Comparison of ENCODE assay signal across 10 cellular contexts in the genomic region with DNA sequence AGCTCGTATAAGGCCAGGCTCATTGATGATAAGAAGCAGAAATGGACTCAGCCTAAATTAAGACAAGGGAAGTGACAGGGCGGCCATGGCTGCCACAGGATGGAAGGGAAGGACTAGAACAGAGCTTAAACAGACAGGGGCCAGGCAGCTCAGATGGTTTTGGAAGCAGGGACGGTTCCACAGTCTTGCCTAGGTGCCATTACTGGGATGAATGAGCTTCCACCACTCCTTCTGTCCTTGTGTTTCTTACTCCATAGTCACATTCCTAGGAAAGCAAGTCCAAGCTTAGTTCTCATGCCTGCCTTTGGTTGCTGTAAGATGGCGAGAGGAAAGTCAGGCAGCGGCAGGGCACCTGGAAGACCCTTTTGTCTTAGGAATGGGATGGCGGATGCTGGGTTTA. TPM values are rescaled to one million over a fixed set of nuclear protein-coding genes. Genes with fewer than 3 reads are reported as not detected.
DNase-seq lines count a peak whose midpoint lies in the region; ATAC-seq and TF ChIP-seq lines count a peak whose summit lies in the region.
"Had no signal": no experiment of that assay in that cellular context is flagged by ENCODE, and none has a peak within 500 bp of the region (broad histone marks: within the 10 kb centered on the region; RNA-seq: fewer than 3 reads in every experiment).

No MANE protein-coding gene starts in this region.

- POLR2A ChIA-PET in PC-9 (lab: Charles Lee; ENCODE audit: unreplicated experiment): no interaction called here

- no peaks in the 10 kb centered on the region for H3K36me3 ChIP-seq in H7 (replicated peaks; ENCODE audit: control insufficient read depth, insufficient read depth, low read length)
- no peaks in the 10 kb centered on the region for H3K36me3 ChIP-seq in PC-9 (ENCODE audit: low read depth)
- no peaks in the 10 kb centered on the region for H3K36me3 ChIP-seq in hepatocyte (replicated peaks; ENCODE audit: insufficient read depth, low read depth)
- H3K36me3 ChIP-seq: HAP-1 had no signal

- H3K27ac ChIP-seq in PC-9 (peak overlapping the region; percentile 95), hepatocyte (peak overlapping the region; percentile 68)

- H3K4me1 ChIP-seq in PC-9 (replicated peaks; ENCODE audit: insufficient read depth): peaks cover 54% of the 10 kb centered on the region
- H3K4me1 ChIP-seq in hepatocyte (ENCODE audit: insufficient read depth): no peaks in the 10 kb centered on the region

- H3K27ac Mint-ChIP-seq in stimulated activated naive B cell treated with anti-CD40 and anti-IgM and Interleukin-4, amounts not matched to agents 10 μg/mL and 1 μg/mL and 100 μg/mL, for 72 hours: peak overlapping the region; percentile 38
- no peak overlapping the region for H3K27ac Mint-ChIP-seq in nephron progenitor cell

- H3K4me3 Mint-ChIP-seq in stimulated activated naive B cell treated with anti-CD40 and anti-IgM and Interleukin-4, amounts not matched to agents 10 μg/mL and 1 μg/mL and 100 μg/mL, for 72 hours: no peak overlapping the region
- H3K4me3 Mint-ChIP-seq in nephron progenitor cell: no peak overlapping the region

- BruUV-seq in PC-9 (replicated peaks; lab: Mats Ljungman, UMichigan): no TSS peak

- no peaks in the 10 kb centered on the region for H3K9me3 Mint-ChIP-seq in stimulated activated naive B cell treated with anti-CD40 and anti-IgM and Interleukin-4, amounts not matched to agents 10 μg/mL and 1 μg/mL and 100 μg/mL, for 72 hours
- no peaks in the 10 kb centered on the region for H3K9me3 Mint-ChIP-seq in nephron progenitor cell

- no peaks in the 10 kb centered on the region for H4K20me1 ChIP-seq in PC-9 (ENCODE audit: insufficient read depth)
- no peaks in the 10 kb centered on the region for H4K20me1 ChIP-seq in hepatocyte (ENCODE audit: insufficient read depth, poor library complexity, severe bottlenecking)

- TF ChIP-seq CTCF in PC-9 (conservative IDR thresholded peaks at IDR 0.05) (no peak), hepatocyte (IDR thresholded peaks at IDR 0.05; ENCODE audit: poor library complexity) (no peak), nephron progenitor cell (IDR thresholded peaks at IDR 0.05) (no peak)

- no peaks in the 10 kb centered on the region for H3K9me2 ChIP-seq in PC-9 (ENCODE audit: insufficient read depth)
- no peaks in the 10 kb centered on the region for H3K9me2 ChIP-seq in hepatocyte (replicated peaks; ENCODE audit: insufficient read depth)

- H3K4me2 ChIP-seq in PC-9: peak overlapping the region; percentile 64
- no peak overlapping the region for H3K4me2 ChIP-seq in hepatocyte

- H3K36me3 Mint-ChIP-seq in stimulated activated naive B cell treated with anti-CD40 and anti-IgM and Interleukin-4, amounts not matched to agents 10 μg/mL and 1 μg/mL and 100 μg/mL, for 72 hours: no peaks in the 10 kb centered on the region
- no peaks in the 10 kb centered on the region for H3K36me3 Mint-ChIP-seq in nephron progenitor cell (ENCODE audit: low read depth)

- H2AFZ ChIP-seq in PC-9 (no peak overlapping the region), hepatocyte (no peak overlapping the region)

- H3K4me3 ChIP-seq in H7 (ENCODE audit: insufficient read depth, low read depth, low read length) (no peak overlapping the region), PC-9 (0 out of 2 replicates have a peak overlapping the region, but pooled peaks have one; percentile 17), hepatocyte (no peak overlapping the region)
- H3K4me3 ChIP-seq: HAP-1 had no signal

- peaks cover 28 to 52% of the 10 kb centered on the region in 2 donors for H3K4me1 Mint-ChIP-seq in stimulated activated naive B cell treated with anti-CD40 and anti-IgM and Interleukin-4, amounts not matched to agents 10 μg/mL and 1 μg/mL and 100 μg/mL, for 72 hours
- H3K4me1 Mint-ChIP-seq in nephron progenitor cell: peaks cover 7% of the 10 kb centered on the region

- H3K9me3 ChIP-seq in PC-9 (ENCODE audit: insufficient read depth, low read depth): no peaks in the 10 kb centered on the region
- H3K9me3 ChIP-seq in hepatocyte (ENCODE audit: low read depth): no peaks in the 10 kb centered on the region
- H3K9me3 ChIP-seq: HAP-1 had no signal

- WGBS in hepatocyte (ENCODE audit: low lambda C conversion rate, missing lambda C conversion rate): 86% methylated on average over 6 of the region's 6 CpGs

- H3K27me3 Mint-ChIP-seq in stimulated activated naive B cell treated with anti-CD40 and anti-IgM and Interleukin-4, amounts not matched to agents 10 μg/mL and 1 μg/mL and 100 μg/mL, for 72 hours: peaks cover 5 to 9% of the 10 kb centered on the region in 2 donors
- H3K27me3 Mint-ChIP-seq in nephron progenitor cell (ENCODE audit: low read depth, poor library complexity): peaks cover 28% of the 10 kb centered on the region

- intact Hi-C loops in PC-9 (cut with micrococcal nuclease; ENCODE audit: unreplicated experiment): loop anchor here (2.0 to 5.0 kb wide), 2 partner anchors 69 to 294 kb away; partner anchors contain the start of gene CAPG

- DNase-seq in H7 (peak; percentile 4), PC-9 (no peak), hepatocyte (ENCODE audit: low spot score) (no peak), nephron progenitor cell (no peak)
- DNase-seq in stimulated activated naive B cell treated with anti-CD40 and anti-IgM and Interleukin-4, amounts not matched to agents 10 μg/mL and 1 μg/mL and 100 μg/mL, for 72 hours: no peak
- no peak for DNase-seq in stimulated activated CD4-positive, alpha-beta T cell treated with anti-CD3 and anti-CD28 coated beads, Interleukin-2, amount 100 ng/mL, for 24 hours
- DNase-seq: NCI-H2029 treated with DMSO at 0.1 percent for 48 hours, small intestine had no signal

- ATAC-seq in stimulated activated naive B cell treated with anti-CD40 and anti-IgM and Interleukin-4, amounts not matched to agents 10 μg/mL and 1 μg/mL and 100 μg/mL, for 72 hours (replicated peaks): no peak
- ATAC-seq in HG02763 (IDR thresholded peaks at IDR 0.05; ENCODE audit: unreplicated experiment): no peak

- H3K27me3 ChIP-seq in H7 (ENCODE audit: control insufficient read depth, insufficient read depth, low read length): no peaks in the 10 kb centered on the region; the same call in 1 of the 2 replicates
- no peaks in the 10 kb centered on the region for H3K27me3 ChIP-seq in PC-9 (ENCODE audit: insufficient read depth, low read depth)
- H3K27me3 ChIP-seq in hepatocyte: no peaks in the 10 kb centered on the region

- H3K79me2 ChIP-seq in PC-9 (ENCODE audit: low read depth): no peaks in the 10 kb centered on the region
- no peaks in the 10 kb centered on the region for H3K79me2 ChIP-seq in hepatocyte

- peaks cover 28% of the 10 kb centered on the region for H3F3A ChIP-seq in PC-9 (ENCODE audit: insufficient read depth, low read depth)

- CTCF ChIA-PET in PC-9 (lab: Charles Lee): interaction anchor here (3.4 kb wide), 1 partner anchor 27 kb away, joined by 28 read pairs; no protein-coding TSS in a partner anchor

RNA-seq across cellular contexts. Expression of gene GNLY, which starts 11.9 kb away (rescaled TPM):
- total RNA-seq in H7 (2014; rRNA removed; shearing (Covaris generic)): not detected in 2 replicates
- total RNA-seq in PC-9 (2021) (not detected in 2 replicates), hepatocyte (not detected in 2 replicates)
- 1.0 TPM in 1 of 2 replicates, not detected in the other for polyA plus RNA-seq in hepatocyte

RNA-seq across cellular contexts. Expression of gene SFTPB, which starts 38.1 kb away (rescaled TPM):
- not detected in 2 replicates for total RNA-seq in H7 (2014; rRNA removed; shearing (Covaris generic))
- total RNA-seq in PC-9 (2021) (not detected in 2 replicates), hepatocyte (13.0 and 27.6 TPM in 2 replicates)
- polyA plus RNA-seq in hepatocyte: 1.1 and 3.3 TPM in 2 replicates

RNA-seq across cellular contexts. Expression of gene ATOH8, which starts 47.7 kb away (rescaled TPM):
- 0.33 and 1.1 TPM in 2 replicates for total RNA-seq in H7 (2014; rRNA removed; shearing (Covaris generic))
- total RNA-seq in PC-9 (2021) (0.25 TPM in 1 of 2 replicates, not detected in the other), hepatocyte (2.0 and 2.9 TPM in 2 replicates)
- polyA plus RNA-seq in hepatocyte: 1.3 and 2.1 TPM in 2 replicates

Comparison
In these comparisons a context has a peak if more than half of its experiments do, and no peak if none do; other contexts are left out.
1. RNA of gene SFTPB, which starts 38.1 kb away (total RNA-seq): 13.0 to 27.6 TPM in hepatocyte; not detected in H7 and not detected in PC-9; every median in the first group is over 10 times any median in the second.